Comparison of ENCODE assay signal across 9 cellular contexts in the genomic region with DNA sequence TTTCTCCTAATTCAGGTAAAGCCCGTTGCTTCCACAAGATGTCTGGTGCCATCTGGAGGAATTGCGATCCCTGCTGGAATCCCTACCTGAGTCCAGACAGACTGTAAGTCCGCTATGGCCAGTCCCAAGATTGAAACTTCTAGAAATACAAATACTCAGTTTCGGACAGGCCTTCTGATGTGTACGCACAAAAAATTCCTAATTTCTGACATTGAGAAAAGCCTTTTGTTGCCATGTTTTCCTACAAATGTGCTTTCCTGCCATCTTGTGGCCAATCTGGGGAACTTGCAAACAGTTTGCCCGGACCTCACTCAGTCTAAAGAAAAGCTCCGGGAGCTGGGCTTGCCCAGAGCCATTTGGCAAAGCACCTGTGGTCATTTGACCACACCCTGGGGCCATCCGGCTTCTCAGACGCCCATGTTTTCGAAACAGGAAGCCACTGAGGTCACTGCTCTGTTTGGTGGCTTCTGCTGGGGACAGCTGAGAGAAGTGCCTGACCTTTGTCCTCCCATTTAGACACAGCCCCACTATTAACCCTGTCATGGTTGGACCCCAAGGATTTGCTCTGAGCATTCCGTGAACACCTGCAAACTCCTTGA.
DNase-seq lines count a peak whose midpoint lies in the region; ATAC-seq and TF ChIP-seq lines count a peak whose summit lies in the region.
"Had no signal": no experiment of that assay in that cellular context is flagged by ENCODE, and none has a peak within 500 bp of the region (broad histone marks: within the 10 kb centered on the region; RNA-seq: fewer than 3 reads in every experiment).

No MANE protein-coding gene starts in this region.

- TF ChIP-seq POLR2A in erythroblast (IDR thresholded peaks at IDR 0.05; ENCODE audit: low read length) (no peak), stomach (IDR thresholded peaks at IDR 0.05) (no peak)

- no peaks in the 10 kb centered on the region for H3K36me3 Mint-ChIP-seq in CD4-positive, CD25-positive, alpha-beta regulatory T cell

- no peak overlapping the region for H3K4me3 Mint-ChIP-seq in CD4-positive, CD25-positive, alpha-beta regulatory T cell
- H3K4me3 Mint-ChIP-seq: T-helper 1 cell treated with Interleukin-12 subunit alpha and Interleukin-12 subunit beta and Interleukin-4 antibody, amounts not matched to agents 30 μg/mL and 1 μg/mL, for 36 hours had no signal

- H3K4me1 Mint-ChIP-seq in CD4-positive, CD25-positive, alpha-beta regulatory T cell: peaks cover 0 to 5% (median 0%) of the 10 kb centered on the region in 4 donors

- TF ChIP-seq EP300 in stomach (IDR thresholded peaks at IDR 0.05): no peak

- H3K36me3 ChIP-seq in CD4-positive, CD25-positive, alpha-beta regulatory T cell (ENCODE audit: control insufficient read depth, insufficient read depth, low read length): no peaks in the 10 kb centered on the region
- H3K36me3 ChIP-seq in stomach: no peaks in the 10 kb centered on the region

- no peaks in the 10 kb centered on the region for H3K9me3 Mint-ChIP-seq in CD4-positive, CD25-positive, alpha-beta regulatory T cell
- H3K9me3 Mint-ChIP-seq: T-helper 1 cell treated with Interleukin-12 subunit alpha and Interleukin-12 subunit beta and Interleukin-4 antibody, amounts not matched to agents 30 μg/mL and 1 μg/mL, for 36 hours had no signal

- H3K27me3 Mint-ChIP-seq in CD4-positive, CD25-positive, alpha-beta regulatory T cell: peaks cover 6% of the 10 kb centered on the region

- 15 to 20% (median 17%) methylated on average over 10 to 11 of the region's 11 CpGs for WGBS in stomach, 5 donors

- DNase-seq in CD4-positive, CD25-positive, alpha-beta regulatory T cell: peak; percentile 11 to 66 (median 40)
- peak; percentile 27 for DNase-seq in NOMO-1 treated with dmso at 0.1 percent for 144 hours (lab: John Stamatoyannopoulos, UW; ENCODE audit: unreplicated experiment)
- peak; percentile 38 for DNase-seq in activated CD8-positive, alpha-beta memory T cell treated with anti-CD3 and anti-CD28 coated beads, Interleukin-2, amount 50 U/mL, for 4 hours
- DNase-seq in erythroblast (lab: John Stamatoyannopoulos, UW): peak; percentile 55 to 74
- DNase-seq in mucosa of gallbladder (ENCODE audit: low spot score): peak; percentile 75
- peak; percentile 73 for DNase-seq in stomach

- peak in 1 of 2 donors; percentile 72 for ATAC-seq in CD4-positive, CD25-positive, alpha-beta regulatory T cell (ENCODE audit: low read depth in 2 of 2)
- ATAC-seq in GM19328 (IDR thresholded peaks at IDR 0.05; ENCODE audit: unreplicated experiment) (peak; percentile 67), HG03565 (IDR thresholded peaks at IDR 0.05; ENCODE audit: unreplicated experiment) (peak; percentile 82)

- TF ChIP-seq CTCF in stomach (IDR thresholded peaks at IDR 0.05): peak in 5 of 7 experiments; percentile 84 to 88 (median 85)

- H3K4me3 ChIP-seq in CD4-positive, CD25-positive, alpha-beta regulatory T cell (ENCODE audit: low read depth, low read length): no peak overlapping the region
- H3K4me3 ChIP-seq in stomach: no peak overlapping the region

- H3K27me3 ChIP-seq in CD4-positive, CD25-positive, alpha-beta regulatory T cell (ENCODE audit: control insufficient read depth, insufficient read depth, low read length): peaks cover under 1% of the 10 kb centered on the region
- no peaks in the 10 kb centered on the region for H3K27me3 ChIP-seq in stomach

- intact Hi-C loops in stomach (cut with DNase I; ENCODE audit: low total_unique reads): loop anchor here (10.0 kb wide), 1 partner anchor 818 kb away; no protein-coding TSS in a partner anchor

- H3K27ac Mint-ChIP-seq in CD4-positive, CD25-positive, alpha-beta regulatory T cell: no peak overlapping the region
- H3K27ac Mint-ChIP-seq: T-helper 1 cell treated with Interleukin-12 subunit alpha and Interleukin-12 subunit beta and Interleukin-4 antibody, amounts not matched to agents 30 μg/mL and 1 μg/mL, for 36 hours had no signal

- H3K9me3 ChIP-seq in CD4-positive, CD25-positive, alpha-beta regulatory T cell (ENCODE audit: control insufficient read depth in 2 of 2, low read length in 2 of 2): no peaks in the 10 kb centered on the region
- H3K9me3 ChIP-seq in stomach: no peaks in the 10 kb centered on the region

- no peak overlapping the region for H3K27ac ChIP-seq in CD4-positive, CD25-positive, alpha-beta regulatory T cell (ENCODE audit: insufficient read depth, low read length, poor library complexity, severe bottlenecking)
- H3K27ac ChIP-seq in stomach: no peak overlapping the region

- H3K4me1 ChIP-seq in CD4-positive, CD25-positive, alpha-beta regulatory T cell (ENCODE audit: control insufficient read depth, insufficient read depth, low read length, poor library complexity, severe bottlenecking): peaks cover 4% of the 10 kb centered on the region
- peaks cover 0 to 10% (median 6%) of the 10 kb centered on the region in 4 donors for H3K4me1 ChIP-seq in stomach
